In genomic region chr13:21101865-21102576, GRCh38 we compare ENCODE assay signal across 2 cellular contexts.
TF ChIP-seq lines count a peak whose summit lies in the region.

No MANE protein-coding gene starts in this region.

TF ChIP-seq in SK-N-SH, 30 proteins besides CTCF, POLR2A, EP300 and RAD21 (continued from another document):
- TF ChIP-seq ZBTB33 (IDR thresholded peaks at IDR 0.05; ENCODE audit: borderline replicate concordance, low read depth) (no peak), FOSL2 (IDR thresholded peaks at IDR 0.05; ENCODE audit: borderline replicate concordance, low read depth) (no peak), SMC3 (IDR thresholded peaks at IDR 0.05; ENCODE audit: low read depth, low read length) (no peak), TAF1 (IDR thresholded peaks at IDR 0.05; ENCODE audit: borderline replicate concordance, low read depth, low read length) (no peak), SIN3A (IDR thresholded peaks at IDR 0.05; ENCODE audit: borderline replicate concordance, low read depth, low read length) (no peak), MXI1 (IDR thresholded peaks at IDR 0.05; ENCODE audit: low read depth, low read length) (no peak), YY1 (IDR thresholded peaks at IDR 0.05; ENCODE audit: low read depth) (no peak), NRF1 (IDR thresholded peaks at IDR 0.05; ENCODE audit: low read depth, low read length) (no peak), GATA2 (CRISPR knock-in tag; IDR thresholded peaks at IDR 0.05) (no peak), USF1 (IDR thresholded peaks at IDR 0.05; ENCODE audit: borderline replicate concordance, low read depth) (no peak), RCOR1 (IDR thresholded peaks at IDR 0.05; ENCODE audit: low read length) (no peak), MEF2A (IDR thresholded peaks at IDR 0.05; ENCODE audit: borderline replicate concordance, low read depth) (no peak), RFX5 (IDR thresholded peaks at IDR 0.05; ENCODE audit: low read length) (no peak), IRF3 (IDR thresholded peaks at IDR 0.05; ENCODE audit: low read depth, low read length) (no peak), FOXM1 (IDR thresholded peaks at IDR 0.05; ENCODE audit: low read depth) (no peak)

TF ChIP-seq in SK-N-SH treated with all-trans-retinoic acid at 6 μM for 48 hours, 23 proteins besides CTCF, POLR2A, EP300 and RAD21 (continued from another document):
- TF ChIP-seq, protein P1, sequence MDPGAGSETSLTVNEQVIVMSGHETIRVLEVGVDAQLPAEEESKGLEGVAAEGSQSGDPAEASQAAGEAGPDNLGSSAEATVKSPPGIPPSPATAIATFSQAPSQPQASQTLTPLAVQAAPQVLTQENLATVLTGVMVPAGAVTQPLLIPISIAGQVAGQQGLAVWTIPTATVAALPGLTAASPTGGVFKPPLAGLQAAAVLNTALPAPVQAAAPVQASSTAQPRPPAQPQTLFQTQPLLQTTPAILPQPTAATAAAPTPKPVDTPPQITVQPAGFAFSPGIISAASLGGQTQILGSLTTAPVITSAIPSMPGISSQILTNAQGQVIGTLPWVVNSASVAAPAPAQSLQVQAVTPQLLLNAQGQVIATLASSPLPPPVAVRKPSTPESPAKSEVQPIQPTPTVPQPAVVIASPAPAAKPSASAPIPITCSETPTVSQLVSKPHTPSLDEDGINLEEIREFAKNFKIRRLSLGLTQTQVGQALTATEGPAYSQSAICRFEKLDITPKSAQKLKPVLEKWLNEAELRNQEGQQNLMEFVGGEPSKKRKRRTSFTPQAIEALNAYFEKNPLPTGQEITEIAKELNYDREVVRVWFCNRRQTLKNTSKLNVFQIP (CRISPR knock-in tag; IDR thresholded peaks at IDR 0.05; ENCODE audit: borderline replicate concordance, low read depth), result no peak
- TF ChIP-seq OSR1 (CRISPR knock-in tag; IDR thresholded peaks at IDR 0.05), result no peak
- TF ChIP-seq GLIS3 (CRISPR knock-in tag; IDR thresholded peaks at IDR 0.05), result no peak
- TF ChIP-seq TSHZ2 (CRISPR knock-in tag; IDR thresholded peaks at IDR 0.05), result no peak
- no peak for TF ChIP-seq ZC3H10 (CRISPR knock-in tag; IDR thresholded peaks at IDR 0.05)
- no peak for TF ChIP-seq TOX (CRISPR knock-in tag; IDR thresholded peaks at IDR 0.05; ENCODE audit: borderline replicate concordance)
- TF ChIP-seq PPARA (CRISPR knock-in tag; IDR thresholded peaks at IDR 0.05; ENCODE audit: borderline replicate concordance), result no peak
- no peak for TF ChIP-seq PATZ1 (CRISPR knock-in tag; IDR thresholded peaks at IDR 0.05; ENCODE audit: borderline replicate concordance)
